Comparison of ENCODE assay signal across 8 cellular contexts in the genomic region with DNA sequence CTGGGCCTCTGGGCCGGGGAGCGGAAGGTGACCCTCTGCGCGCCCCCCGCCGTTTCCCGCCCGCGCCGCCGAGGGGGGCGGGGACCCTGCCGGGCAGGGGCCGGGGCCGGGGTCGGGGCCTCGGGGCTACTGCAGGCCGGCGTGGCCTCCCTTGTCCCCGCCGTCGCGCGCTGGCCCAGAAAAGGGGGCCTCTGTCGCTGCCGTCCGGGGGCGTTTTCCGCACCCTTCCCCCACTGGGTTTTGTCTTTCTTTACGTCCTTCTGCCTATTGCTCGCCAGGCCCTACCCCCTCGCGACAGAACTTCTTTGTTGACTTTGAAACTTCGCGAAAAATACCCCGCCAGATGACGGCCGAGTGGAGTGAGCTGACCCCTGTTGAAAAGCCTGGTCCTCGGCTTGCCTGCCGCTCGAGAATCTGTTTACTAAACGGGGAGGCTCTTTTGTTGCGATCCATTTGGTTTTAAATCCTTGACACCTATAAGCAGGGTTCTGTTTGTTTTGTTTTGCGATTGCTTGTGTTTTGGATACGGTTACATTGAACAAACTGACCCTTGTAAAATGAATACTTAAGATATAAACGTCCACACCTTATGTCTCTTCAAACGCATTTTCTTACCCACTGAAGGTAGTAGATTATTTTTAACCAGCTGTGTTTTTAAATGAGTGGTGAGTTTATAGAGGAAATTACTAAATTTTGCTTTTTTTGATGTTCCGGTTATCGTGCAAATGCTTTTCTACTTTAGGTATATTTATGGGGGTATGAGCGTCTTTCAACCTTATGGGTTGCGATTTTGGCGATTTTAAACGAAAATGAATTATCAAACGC. TPM values are rescaled to one million over a fixed set of nuclear protein-coding genes. Genes with fewer than 3 reads are reported as not detected.
DNase-seq lines count a peak whose midpoint lies in the region; ATAC-seq and TF ChIP-seq lines count a peak whose summit lies in the region.

No MANE protein-coding gene starts in this region.

- peak overlapping the region; percentile 98 for H3K27ac ChIP-seq in esophagus (ENCODE audit: low read depth in 2 of 2, low read length in 1 of 2)
- H3K27ac ChIP-seq in tibial nerve = peak overlapping the region; percentile 95 to 100 (median 97)

- H3K4me1 ChIP-seq in esophagus (ENCODE audit: control insufficient read depth in 2 of 2, insufficient read depth in 2 of 2, low read length in 1 of 2) (peaks cover 0 to 4% of the 10 kb centered on the region in 2 donors), tibial nerve (peaks cover 0 to 54% (median 10%) of the 10 kb centered on the region in 4 donors)

- intact Hi-C loops in natural killer cell (cut with micrococcal nuclease) = loop anchor here (2.0 to 5.0 kb wide), 2 partner anchors 23 to 88 kb away; partner anchors contain the start of gene ROPN1L

- H3K27me3 ChIP-seq in esophagus (ENCODE audit: control insufficient read depth in 1 of 2, insufficient read depth in 2 of 2, low read length in 2 of 2) (no peaks in the 10 kb centered on the region), tibial nerve (no peaks in the 10 kb centered on the region)

- H3K36me3 Mint-ChIP-seq in activated CD8-positive, alpha-beta memory T cell treated with anti-CD3 and anti-CD28 coated beads, Interleukin-2, amount 10 ng/mL, durations not matched to agents 7 days and 5 days = peaks cover 8% of the 10 kb centered on the region
- H3K36me3 Mint-ChIP-seq in natural killer cell = peaks cover 7% of the 10 kb centered on the region

- peaks cover 37% of the 10 kb centered on the region for H3K4me1 Mint-ChIP-seq in activated CD8-positive, alpha-beta memory T cell treated with anti-CD3 and anti-CD28 coated beads, Interleukin-2, amount 10 ng/mL, durations not matched to agents 7 days and 5 days
- peaks cover 31 to 41% of the 10 kb centered on the region in 2 donors for H3K4me1 Mint-ChIP-seq in natural killer cell

- H3K27ac Mint-ChIP-seq in activated CD8-positive, alpha-beta memory T cell treated with anti-CD3 and anti-CD28 coated beads, Interleukin-2, amount 10 ng/mL, durations not matched to agents 7 days and 5 days = peak overlapping the region; percentile 99
- peak overlapping the region; percentile 97 to 98 for H3K27ac Mint-ChIP-seq in natural killer cell

- H3K4me3 ChIP-seq in esophagus (ENCODE audit: low read depth in 1 of 2, low read length in 2 of 2) = peak overlapping the region; percentile 78 to 94
- H3K4me3 ChIP-seq in tibial nerve = peak overlapping the region; percentile 65 to 99 (median 84)

- peak; percentile 54 for DNase-seq in NCI-H82 (lab: John Stamatoyannopoulos, UW)
- DNase-seq in NCI-H82 treated with DMSO at 0.1 percent for 48 hours (lab: John Stamatoyannopoulos, UW; ENCODE audit: unreplicated experiment) = no peak
- peak; percentile 93 for DNase-seq in NCI-H69 (lab: John Stamatoyannopoulos, UW)
- DNase-seq in activated CD8-positive, alpha-beta memory T cell treated with anti-CD3 and anti-CD28 coated beads, Interleukin-2, amount 10 ng/mL, durations not matched to agents 7 days and 5 days = peak; percentile 71
- peak; percentile 51 for DNase-seq in natural killer cell
- DNase-seq in tibial nerve (ENCODE audit: low spot score in 2 of 2) = peak in 1 of 2 donors; percentile 44

- H3K27me3 Mint-ChIP-seq in activated CD8-positive, alpha-beta memory T cell treated with anti-CD3 and anti-CD28 coated beads, Interleukin-2, amount 10 ng/mL, durations not matched to agents 7 days and 5 days = no peaks in the 10 kb centered on the region
- no peaks in the 10 kb centered on the region for H3K27me3 Mint-ChIP-seq in natural killer cell (ENCODE audit: low read depth in 2 of 2)

- ATAC-seq in HG02943 (IDR thresholded peaks at IDR 0.05; ENCODE audit: low read depth, unreplicated experiment) (peak; percentile 29), natural killer cell (peak; percentile 4 to 16 (median 7))
- ATAC-seq in activated CD8-positive, alpha-beta memory T cell treated with anti-CD3 and anti-CD28 coated beads, Interleukin-2, amount 10 ng/mL, durations not matched to agents 7 days and 5 days = peak; percentile 21

- TF ChIP-seq EP300 in tibial nerve (IDR thresholded peaks at IDR 0.05) = peak in 1 of 2 donors; percentile 7

- no peaks in the 10 kb centered on the region for H3K9me3 Mint-ChIP-seq in activated CD8-positive, alpha-beta memory T cell treated with anti-CD3 and anti-CD28 coated beads, Interleukin-2, amount 10 ng/mL, durations not matched to agents 7 days and 5 days (ENCODE audit: low read depth)
- no peaks in the 10 kb centered on the region for H3K9me3 Mint-ChIP-seq in natural killer cell

- 1% methylated on average over 30 to 54 of the region's 54 CpGs for WGBS in esophagus, 2 donors
- WGBS in tibial nerve, 2 donors = 2% methylated on average over 34 to 36 of the region's 54 CpGs

- no peak for TF ChIP-seq CTCF in natural killer cell (IDR thresholded peaks at IDR 0.05)
- TF ChIP-seq CTCF in tibial nerve (IDR thresholded peaks at IDR 0.05) = no peak

- H3K4me3 Mint-ChIP-seq in activated CD8-positive, alpha-beta memory T cell treated with anti-CD3 and anti-CD28 coated beads, Interleukin-2, amount 10 ng/mL, durations not matched to agents 7 days and 5 days = peak overlapping the region; percentile 94
- peak overlapping the region; percentile 100 for H3K4me3 Mint-ChIP-seq in natural killer cell

- H3K9me3 ChIP-seq in esophagus (ENCODE audit: control insufficient read depth in 2 of 2, insufficient read depth in 1 of 2, low read depth in 1 of 2, low read length in 1 of 2) (no peaks in the 10 kb centered on the region), tibial nerve (no peaks in the 10 kb centered on the region)

- CTCF ChIA-PET in activated CD8-positive, alpha-beta memory T cell treated with anti-CD3 and anti-CD28 coated beads, Interleukin-2, amount 10 ng/mL, durations not matched to agents 7 days and 5 days (lab: Charles Lee) = interaction anchor here (1.0 to 1.9 kb wide), 6 partner anchors 10 to 103 kb away, joined by 3 to 10 read pairs (median 4); no protein-coding TSS in a partner anchor

- TF ChIP-seq POLR2A in tibial nerve (IDR thresholded peaks at IDR 0.05) = no peak

- H3K36me3 ChIP-seq in esophagus (ENCODE audit: control insufficient read depth in 2 of 2, insufficient read depth in 2 of 2, low read length in 1 of 2) (no peaks in the 10 kb centered on the region), tibial nerve (no peaks in the 10 kb centered on the region)

RNA-seq across cellular contexts. Expression of gene MARCHF6, which starts 0.8 kb away (rescaled TPM):
- total RNA-seq in activated CD8-positive, alpha-beta memory T cell treated with anti-CD3 and anti-CD28 coated beads, Interleukin-2, amount 10 ng/mL, durations not matched to agents 7 days and 5 days = 10 to 100 TPM; 88.5 to 89.9 TPM
- polyA plus RNA-seq in esophagus = 10 to 100 TPM; 23.3 to 57.9 TPM
- total RNA-seq in natural killer cell = 100 to 1,000 TPM; 160 to 173 (median 164) TPM
- 100 to 1,000 TPM in 2 of 4 donors, 10 to 100 TPM in 2; 70.2 to 127 (median 110) TPM for total RNA-seq in tibial nerve

RNA-seq across cellular contexts. Expression of gene CMBL, which starts 46.6 kb away (rescaled TPM):
- 1 to 10 TPM; 2.7 to 3.2 TPM for total RNA-seq in activated CD8-positive, alpha-beta memory T cell treated with anti-CD3 and anti-CD28 coated beads, Interleukin-2, amount 10 ng/mL, durations not matched to agents 7 days and 5 days
- polyA plus RNA-seq in esophagus = 1 to 10 TPM; 1.9 to 2.8 TPM
- total RNA-seq in natural killer cell = 1 to 10 TPM in 1 of 3 donors, under 1 TPM in 1, not detected in 1; 0.45 to 1.0 TPM
- total RNA-seq in tibial nerve = 1 to 10 TPM; 5.7 to 7.4 (median 6.6) TPM
